8 cellular contexts compared by ENCODE assay signal in genomic region chr10:30784896-30785605, GRCh38.
A peak's percentile ranks its signal among the peaks of the same experiment; 100 is the strongest.
DNase-seq lines count a peak whose midpoint lies in the region; ATAC-seq, FAIRE-seq and TF ChIP-seq lines count a peak whose summit lies in the region.

No MANE protein-coding gene starts in this region.

- H3K4me3 ChIP-seq in BJ (ENCODE audit: low read depth, low read length) (peak overlapping the region; percentile 34), Peyer's patch (peak overlapping the region; percentile 40 to 76 (median 58)), astrocyte of the spinal cord (ENCODE audit: low read depth, low read length) (peak overlapping the region; percentile 36)

- peak overlapping the region; percentile 77 to 98 (median 80) for H3K27ac ChIP-seq in Peyer's patch

- peaks cover 18% of the 10 kb centered on the region for H3K27me3 Mint-ChIP-seq in progenitor cell of endocrine pancreas

- TF ChIP-seq POLR2A in H54 (IDR thresholded peaks at IDR 0.05; ENCODE audit: low read depth, low read length): no peak
- TF ChIP-seq POLR2A in Peyer's patch (IDR thresholded peaks at IDR 0.05): no peak
- no peak for TF ChIP-seq POLR2A in GM18505 (IDR thresholded peaks at IDR 0.05; ENCODE audit: borderline replicate concordance, extremely low read depth, insufficient read depth, insufficient read length)

- no peak for FAIRE-seq in H54 (lab: Jason Lieb, UNC)

- in situ Hi-C loops in astrocyte of the spinal cord (cut with HindIII; ENCODE audit: low sequenced_read_pairs): no loop called here

- H3K27me3 ChIP-seq in BJ (ENCODE audit: control insufficient read depth, insufficient read depth, low read length) (no peaks in the 10 kb centered on the region), Peyer's patch (no peaks in the 10 kb centered on the region)

- ATAC-seq in GM18505 (IDR thresholded peaks at IDR 0.05; ENCODE audit: unreplicated experiment) (no peak), GM21423 (IDR thresholded peaks at IDR 0.05; ENCODE audit: unreplicated experiment) (no peak)

- no peak for TF ChIP-seq CTCF in BJ (IDR thresholded peaks at IDR 0.05; ENCODE audit: insufficient read depth, low read depth, low read length)
- TF ChIP-seq CTCF in Peyer's patch (IDR thresholded peaks at IDR 0.05): no peak
- no peak for TF ChIP-seq CTCF in astrocyte of the spinal cord (IDR thresholded peaks at IDR 0.05; ENCODE audit: low read depth, low read length)
- no peak for TF ChIP-seq CTCF in progenitor cell of endocrine pancreas (IDR thresholded peaks at IDR 0.05; ENCODE audit: unreplicated experiment)

- H3K27ac Mint-ChIP-seq in progenitor cell of endocrine pancreas: peak overlapping the region; percentile 83

- peaks cover 11% of the 10 kb centered on the region for H3K4me1 Mint-ChIP-seq in progenitor cell of endocrine pancreas (ENCODE audit: low read depth)

- H3K4me3 Mint-ChIP-seq in progenitor cell of endocrine pancreas (ENCODE audit: low read depth): peak overlapping the region; percentile 74

- peaks cover 0 to 14% (median 2%) of the 10 kb centered on the region in 4 donors for H3K4me1 ChIP-seq in Peyer's patch

- no peaks in the 10 kb centered on the region for H3K36me3 ChIP-seq in BJ (ENCODE audit: control insufficient read depth, insufficient read depth, low read length)
- no peaks in the 10 kb centered on the region for H3K36me3 ChIP-seq in Peyer's patch

- no peaks in the 10 kb centered on the region for H3K36me3 Mint-ChIP-seq in progenitor cell of endocrine pancreas (ENCODE audit: insufficient read depth)

- no peaks in the 10 kb centered on the region for H3K9me3 Mint-ChIP-seq in progenitor cell of endocrine pancreas (ENCODE audit: low read depth)

- CTCF ChIA-PET in BJ (lab: Yijun Ruan, JAX): interaction anchor here (0.6 to 3.5 kb wide), 11 partner anchors 12 to 706 kb away, joined by 3 to 14 read pairs (median 4); no protein-coding TSS in a partner anchor

- H3K9me3 ChIP-seq in Peyer's patch: no peaks in the 10 kb centered on the region

- POLR2A ChIA-PET in BJ (lab: Charles Lee): interaction anchor here (0.6 to 0.7 kb wide), 2 partner anchors 280 to 477 kb away, joined by 3 read pairs; no protein-coding TSS in a partner anchor

- DNase-seq in BJ (ENCODE audit: low read depth) (no peak), H54 (ENCODE audit: insufficient read length, low spot score) (peak; percentile 51), Peyer's patch (peak; percentile 33 to 73 (median 63)), astrocyte of the spinal cord (ENCODE audit: low read depth, low spot score) (peak; percentile 78), hypothalamus (lab: John Stamatoyannopoulos, UW) (peak; percentile 16 to 93 (median 80)), progenitor cell of endocrine pancreas (ENCODE audit: low spot score, unreplicated experiment) (peak; percentile 66)
